Comparison of ENCODE assay signal across 10 cellular contexts in genomic region chr3:105824129-105824528, GRCh38. TPM values are rescaled to one million over a fixed set of nuclear protein-coding genes. Genes with fewer than 3 reads are reported as not detected.
A peak's percentile ranks its signal among the peaks of the same experiment; 100 is the strongest.
DNase-seq lines count a peak whose midpoint lies in the region; ATAC-seq, FAIRE-seq and TF ChIP-seq lines count a peak whose summit lies in the region.
"Had no signal": no experiment of that assay in that cellular context is flagged by ENCODE, and none has a peak within 500 bp of the region (broad histone marks: within the 10 kb centered on the region; RNA-seq: fewer than 3 reads in every experiment).

No MANE protein-coding gene starts in this region.

- H3K4me1 ChIP-seq in fibroblast of lung (ENCODE audit: control insufficient read depth, extremely low read depth, insufficient read depth, low read length): peaks cover 13% of the 10 kb centered on the region
- peaks cover 14 to 27% of the 10 kb centered on the region in 2 donors for H3K4me1 ChIP-seq in small intestine (ENCODE audit: control insufficient read depth in 2 of 2, insufficient read depth in 1 of 2, low read depth in 1 of 2, low read length in 1 of 2)
- H3K4me1 ChIP-seq in aorta (ENCODE audit: control insufficient read depth in 1 of 2, insufficient read depth in 2 of 2, low read length in 2 of 2): peaks cover 4 to 7% of the 10 kb centered on the region in 2 donors

- H3K27me3 ChIP-seq in fibroblast of lung (ENCODE audit: control insufficient read depth, insufficient read depth, low read length) (no peaks in the 10 kb centered on the region), small intestine (ENCODE audit: control insufficient read depth in 2 of 2, insufficient read depth in 2 of 2, low read length in 2 of 2) (no peaks in the 10 kb centered on the region), aorta (ENCODE audit: control insufficient read depth in 1 of 2, insufficient read depth in 2 of 2, low read length in 1 of 2) (no peaks in the 10 kb centered on the region)
- H3K27me3 ChIP-seq: pancreas had no signal

- H3K27ac ChIP-seq in fibroblast of lung (ENCODE audit: insufficient read depth, low read length): peak overlapping the region; percentile 59
- H3K27ac ChIP-seq in small intestine (ENCODE audit: low read depth in 1 of 2, low read length in 1 of 2): peak overlapping the region; percentile 83 to 85
- H3K27ac ChIP-seq in aorta (ENCODE audit: low read depth in 1 of 2, low read length in 2 of 2): no peak overlapping the region

- intact Hi-C loops in activated CD4-positive, alpha-beta T cell treated with anti-CD3 and anti-CD28 coated beads, Interleukin-2, amount 10 ng/mL, durations not matched to agents 24 days and 14 days (cut with micrococcal nuclease): no loop called here
- intact Hi-C loops in activated B cell treated with CpG ODN at 0.5 μM for 24 hours (cut with micrococcal nuclease): no loop called here
- intact Hi-C loops in aorta (cut with DNase I): loop anchor here in 1 of 2 donors (10.0 kb wide), 1 partner anchor 89 kb away; no protein-coding TSS in a partner anchor

- no peak for ATAC-seq in activated B cell treated with CpG ODN at 0.5 μM for 24 hours (ENCODE audit: low read depth)
- no peak for ATAC-seq in aorta (ENCODE audit: low FRiP score)

- peaks cover 2% of the 10 kb centered on the region for H3K36me3 ChIP-seq in fibroblast of lung (ENCODE audit: control insufficient read depth, insufficient read depth, low read length)
- no peaks in the 10 kb centered on the region for H3K36me3 ChIP-seq in small intestine (ENCODE audit: control insufficient read depth in 2 of 2, insufficient read depth in 2 of 2, low read length in 2 of 2)
- peaks cover 0 to 2% of the 10 kb centered on the region in 2 donors for H3K36me3 ChIP-seq in aorta (ENCODE audit: control insufficient read depth in 1 of 2, insufficient read depth in 2 of 2, low read length in 1 of 2)
- H3K36me3 ChIP-seq: pancreas had no signal

- POLR2A ChIA-PET in activated B cell treated with CpG ODN at 0.5 μM for 24 hours (lab: Charles Lee): interaction anchor here (1.1 to 2.0 kb wide), 2 partner anchors 13 to 44 kb away, joined by 3 to 6 read pairs; no protein-coding TSS in a partner anchor

- peak overlapping the region; percentile 95 for H3K27ac Mint-ChIP-seq in activated CD4-positive, alpha-beta T cell treated with anti-CD3 and anti-CD28 coated beads, Interleukin-2, amount 10 ng/mL, durations not matched to agents 24 days and 14 days
- H3K27ac Mint-ChIP-seq in activated B cell treated with CpG ODN at 0.5 μM for 24 hours: peak overlapping the region; percentile 51

- H4K20me1 ChIP-seq in fibroblast of lung (ENCODE audit: control insufficient read depth, extremely low read depth, insufficient read depth, low read length): no peaks in the 10 kb centered on the region

- peak overlapping the region; percentile 44 for H3K4me3 Mint-ChIP-seq in activated CD4-positive, alpha-beta T cell treated with anti-CD3 and anti-CD28 coated beads, Interleukin-2, amount 10 ng/mL, durations not matched to agents 24 days and 14 days
- no peak overlapping the region for H3K4me3 Mint-ChIP-seq in activated B cell treated with CpG ODN at 0.5 μM for 24 hours

- H3K27me3 Mint-ChIP-seq in activated CD4-positive, alpha-beta T cell treated with anti-CD3 and anti-CD28 coated beads, Interleukin-2, amount 10 ng/mL, durations not matched to agents 24 days and 14 days: no peaks in the 10 kb centered on the region
- H3K27me3 Mint-ChIP-seq in activated B cell treated with CpG ODN at 0.5 μM for 24 hours: no peaks in the 10 kb centered on the region

- no peak overlapping the region for H3K9ac ChIP-seq in fibroblast of lung (ENCODE audit: insufficient read depth, low read length)

- no peak for DNase-seq in activated CD4-positive, alpha-beta T cell treated with anti-CD3 and anti-CD28 coated beads, Interleukin-2, amount 10 ng/mL, durations not matched to agents 24 days and 14 days
- no peak for DNase-seq in activated CD4-positive, alpha-beta T cell treated with anti-CD3 and anti-CD28 coated beads, Interleukin-2, amount 50 U/mL, for 1 hour
- DNase-seq in activated B cell treated with CpG ODN at 0.5 μM for 24 hours (no peak), fibroblast of lung (ENCODE audit: low read depth in 2 of 2) (no peak), small intestine (no peak), aorta (no peak), midbrain (lab: John Stamatoyannopoulos, UW) (no peak), GOT3 (lab: John Stamatoyannopoulos, UW) (no peak)
- DNase-seq: NCI-H510A treated with DMSO at 0.1 percent for 48 hours, pancreas had no signal

- CTCF ChIA-PET in activated B cell treated with CpG ODN at 0.5 μM for 24 hours (lab: Charles Lee): no interaction called here

- H3K4me3 ChIP-seq in fibroblast of lung (replicated peaks in 1 of 4; ENCODE audit: control extremely low read depth in 1 of 4, insufficient read depth in 1 of 4, low read depth in 3 of 4, low read length in 4 of 4): no peak overlapping the region
- H3K4me3 ChIP-seq in small intestine (ENCODE audit: low read depth in 1 of 2, low read length in 2 of 2): no peak overlapping the region
- H3K4me3 ChIP-seq in aorta (ENCODE audit: low read length in 2 of 2): no peak overlapping the region
- H3K4me3 ChIP-seq: pancreas had no signal

- peaks cover 4% of the 10 kb centered on the region for H3K79me2 ChIP-seq in fibroblast of lung (ENCODE audit: control insufficient read depth, insufficient read depth, low read length)

- WGBS in small intestine, 3 donors: 69 to 89% (median 85%) methylated on average over 2 of the region's 2 CpGs
- 97 to 98% methylated on average over 2 of the region's 2 CpGs for WGBS in aorta, 2 donors

- TF ChIP-seq CTCF in activated B cell treated with CpG ODN at 0.5 μM for 24 hours (IDR thresholded peaks at IDR 0.05) (no peak), fibroblast of lung (conservative IDR thresholded peaks at IDR 0.05 in 1 of 2, IDR thresholded peaks at IDR 0.05 in 1 of 2; ENCODE audit: low read depth in 1 of 2, low read length in 2 of 2) (no peak)

- no peak for FAIRE-seq in small intestine (lab: Jason Lieb, UNC)
- FAIRE-seq: pancreas had no signal

- peaks cover 71% of the 10 kb centered on the region for H3K36me3 Mint-ChIP-seq in activated CD4-positive, alpha-beta T cell treated with anti-CD3 and anti-CD28 coated beads, Interleukin-2, amount 10 ng/mL, durations not matched to agents 24 days and 14 days (ENCODE audit: low read depth)
- H3K36me3 Mint-ChIP-seq in activated B cell treated with CpG ODN at 0.5 μM for 24 hours (ENCODE audit: low read depth): peaks cover 39% of the 10 kb centered on the region

- peaks cover 4% of the 10 kb centered on the region for H3K9me3 Mint-ChIP-seq in activated CD4-positive, alpha-beta T cell treated with anti-CD3 and anti-CD28 coated beads, Interleukin-2, amount 10 ng/mL, durations not matched to agents 24 days and 14 days
- no peaks in the 10 kb centered on the region for H3K9me3 Mint-ChIP-seq in activated B cell treated with CpG ODN at 0.5 μM for 24 hours

- no peak overlapping the region for H2AFZ ChIP-seq in fibroblast of lung (ENCODE audit: low read length)

- H3K4me2 ChIP-seq in fibroblast of lung (ENCODE audit: extremely low read depth, insufficient read depth, low read length): no peak overlapping the region

- H3K4me1 Mint-ChIP-seq in activated CD4-positive, alpha-beta T cell treated with anti-CD3 and anti-CD28 coated beads, Interleukin-2, amount 10 ng/mL, durations not matched to agents 24 days and 14 days: peaks cover 59% of the 10 kb centered on the region
- H3K4me1 Mint-ChIP-seq in activated B cell treated with CpG ODN at 0.5 μM for 24 hours: peaks cover 64% of the 10 kb centered on the region

- H3K9me3 ChIP-seq in fibroblast of lung (ENCODE audit: control insufficient read depth, insufficient read depth, low read depth, low read length) (no peaks in the 10 kb centered on the region), small intestine (ENCODE audit: control insufficient read depth, low read depth) (no peaks in the 10 kb centered on the region), aorta (ENCODE audit: control insufficient read depth, low read length) (no peaks in the 10 kb centered on the region)
- H3K9me3 ChIP-seq: pancreas had no signal

RNA-seq across cellular contexts. Expression of gene CBLB, which starts 44.7 kb away (rescaled TPM):
- 177 and 183 TPM in 2 replicates for total RNA-seq in activated CD4-positive, alpha-beta T cell treated with anti-CD3 and anti-CD28 coated beads, Interleukin-2, amount 10 ng/mL, durations not matched to agents 24 days and 14 days
- total RNA-seq in activated B cell treated with CpG ODN at 0.5 μM for 24 hours: 69.2 and 78.1 TPM in 2 replicates
- 19.8 and 26.9 TPM in 2 replicates for total RNA-seq in fibroblast of lung
- polyA plus RNA-seq in fibroblast of lung: 14.6 and 28.5 TPM in 2 replicates
- 7.0 and 23.6 TPM in 2 replicates for polyA plus RNA-seq in fibroblast of lung (2012)
- polyA minus RNA-seq in fibroblast of lung (ENCODE audit: low replicate concordance): 10.2 and 20.1 TPM in 2 replicates
- 10 to 100 TPM in 1 of 3 donors, 1 to 10 TPM in 2; 8.8 to 16.3 (median 9.5) TPM for polyA plus RNA-seq in small intestine
- total RNA-seq in aorta: 100 to 1,000 TPM in 1 of 2 donors, 10 to 100 TPM in 1; 93.3 to 126 TPM
- 10 to 100 TPM in 1 of 2 donors, 1 to 10 TPM in 1; 3.3 to 15.0 TPM for polyA plus RNA-seq in aorta

Comparison
In these comparisons a context has a peak if more than half of its experiments do, and no peak if none do; other contexts are left out.
1. H3K27ac ChIP-seq: peak in fibroblast of lung (single experiment) and small intestine (2 of 2); none in aorta (0 of 2).